In genomic region chr20:58389324-58389967, GRCh38 we compare ENCODE assay signal across 8 cellular contexts. TPM values are rescaled to one million over a fixed set of nuclear protein-coding genes. Genes with fewer than 3 reads are reported as not detected.
DNase-seq lines count a peak whose midpoint lies in the region; ATAC-seq and TF ChIP-seq lines count a peak whose summit lies in the region.

No MANE protein-coding gene starts in this region.

- H3K27ac ChIP-seq in cardiac muscle cell, result peak overlapping the region; percentile 86

- TF ChIP-seq CTCF in cardiac muscle cell (IDR thresholded peaks at IDR 0.05; ENCODE audit: low read depth, low read length), result no peak

- H3K9me3 Mint-ChIP-seq in activated T-helper 1 cell treated with anti-CD3 and anti-CD28 coated beads, Interleukin-12 subunit alpha, Interleukin-12 subunit beta, Interleukin-2, Interleukin-4 antibody, amounts not matched to agents 30 ng/mL and 10 ng/mL and 1 ng/mL, durations not matched to agents 14 hours and 24 hours and 36 hours, result no peaks in the 10 kb centered on the region

- ATAC-seq in GM21825 (IDR thresholded peaks at IDR 0.05; ENCODE audit: unreplicated experiment), result peak; percentile 35

- no peaks in the 10 kb centered on the region for H3K36me3 ChIP-seq in cardiac muscle cell

- H3K27ac Mint-ChIP-seq in activated T-helper 1 cell treated with anti-CD3 and anti-CD28 coated beads, Interleukin-12 subunit alpha, Interleukin-12 subunit beta, Interleukin-2, Interleukin-4 antibody, amounts not matched to agents 30 ng/mL and 10 ng/mL and 1 ng/mL, durations not matched to agents 14 hours and 24 hours and 36 hours, result peak overlapping the region; percentile 96

- H3K9me3 ChIP-seq in cardiac muscle cell (ENCODE audit: low read depth), result no peaks in the 10 kb centered on the region

- DNase-seq in NCI-H446 (lab: John Stamatoyannopoulos, UW) (peak; percentile 9 to 53), NCI-H446 treated with DMSO at 0.1 percent for 48 hours (lab: John Stamatoyannopoulos, UW) (no peak), cardiac muscle cell (ENCODE audit: low read depth in 1 of 2, low spot score in 1 of 2) (peak; percentile 43 to 57), posterior vena cava (ENCODE audit: low spot score) (peak; percentile 85), occipital lobe (lab: John Stamatoyannopoulos, UW) (no peak)
- no peak for DNase-seq in activated T-helper 1 cell treated with anti-CD3 and anti-CD28 coated beads, Interleukin-12 subunit alpha, Interleukin-12 subunit beta, Interleukin-2, Interleukin-4 antibody, amounts not matched to agents 30 ng/mL and 10 ng/mL and 1 ng/mL, durations not matched to agents 14 hours and 24 hours and 36 hours (ENCODE audit: low spot score)

- H3K36me3 Mint-ChIP-seq in activated T-helper 1 cell treated with anti-CD3 and anti-CD28 coated beads, Interleukin-12 subunit alpha, Interleukin-12 subunit beta, Interleukin-2, Interleukin-4 antibody, amounts not matched to agents 30 ng/mL and 10 ng/mL and 1 ng/mL, durations not matched to agents 14 hours and 24 hours and 36 hours (ENCODE audit: low read depth), result peaks cover 27% of the 10 kb centered on the region

- H3K27me3 Mint-ChIP-seq in activated T-helper 1 cell treated with anti-CD3 and anti-CD28 coated beads, Interleukin-12 subunit alpha, Interleukin-12 subunit beta, Interleukin-2, Interleukin-4 antibody, amounts not matched to agents 30 ng/mL and 10 ng/mL and 1 ng/mL, durations not matched to agents 14 hours and 24 hours and 36 hours (ENCODE audit: insufficient read depth), result peaks cover 10% of the 10 kb centered on the region

- H3K4me3 Mint-ChIP-seq in activated T-helper 1 cell treated with anti-CD3 and anti-CD28 coated beads, Interleukin-12 subunit alpha, Interleukin-12 subunit beta, Interleukin-2, Interleukin-4 antibody, amounts not matched to agents 30 ng/mL and 10 ng/mL and 1 ng/mL, durations not matched to agents 14 hours and 24 hours and 36 hours, result peak overlapping the region; percentile 99

- no peaks in the 10 kb centered on the region for H3K27me3 ChIP-seq in cardiac muscle cell

- no peak for TF ChIP-seq EP300 in Ishikawa (IDR thresholded peaks at IDR 0.05; ENCODE audit: borderline replicate concordance)

- intact Hi-C loops in activated T-helper 1 cell treated with anti-CD3 and anti-CD28 coated beads, Interleukin-12 subunit alpha, Interleukin-12 subunit beta, Interleukin-2, Interleukin-4 antibody, amounts not matched to agents 30 ng/mL and 10 ng/mL and 1 ng/mL, durations not matched to agents 14 hours and 24 hours and 36 hours (cut with micrococcal nuclease), result loop anchor here (1.0 to 10.0 kb wide), 8 partner anchors 58 to 995 kb away; partner anchors contain the start of genes NELFCD, PRELID3B, RAB22A and RBM38
- intact Hi-C loops in posterior vena cava (cut with DNase I), result no loop called here

- H3K4me1 Mint-ChIP-seq in activated T-helper 1 cell treated with anti-CD3 and anti-CD28 coated beads, Interleukin-12 subunit alpha, Interleukin-12 subunit beta, Interleukin-2, Interleukin-4 antibody, amounts not matched to agents 30 ng/mL and 10 ng/mL and 1 ng/mL, durations not matched to agents 14 hours and 24 hours and 36 hours (ENCODE audit: low read depth), result peaks cover 44% of the 10 kb centered on the region

- no peak for TF ChIP-seq RAD21 in Ishikawa (IDR thresholded peaks at IDR 0.05; ENCODE audit: low read depth)

- peak overlapping the region; percentile 56 for H3K4me3 ChIP-seq in cardiac muscle cell

- H3K4me1 ChIP-seq in cardiac muscle cell (ENCODE audit: low read depth), result peaks cover 7% of the 10 kb centered on the region

TF ChIP-seq in Ishikawa, 13 proteins besides CTCF, POLR2A, EP300 and RAD21:
- TF ChIP-seq EGR1 (IDR thresholded peaks at IDR 0.05) (no peak), YY1 (IDR thresholded peaks at IDR 0.05; ENCODE audit: low read depth) (peak; percentile 74), FOXM1 (IDR thresholded peaks at IDR 0.05; ENCODE audit: borderline replicate concordance, low read depth) (no peak), TEAD4 (IDR thresholded peaks at IDR 0.05) (no peak), NFIC (IDR thresholded peaks at IDR 0.05) (no peak), ZBTB7A (IDR thresholded peaks at IDR 0.05; ENCODE audit: low read depth) (peak; percentile 92), TAF1 (IDR thresholded peaks at IDR 0.05; ENCODE audit: low read depth) (no peak; the same call in none of the 2 replicates), TCF12 (IDR thresholded peaks at IDR 0.05; ENCODE audit: low read depth) (no peak), REST (IDR thresholded peaks at IDR 0.05; ENCODE audit: low read depth) (no peak), CEBPB (IDR thresholded peaks at IDR 0.05) (no peak), MAX (IDR thresholded peaks at IDR 0.05) (peak; percentile 76), USF1 (IDR thresholded peaks at IDR 0.05) (no peak), CREB1 (IDR thresholded peaks at IDR 0.05; ENCODE audit: low read depth) (no peak)

RNA-seq across cellular contexts. Expression of gene VAPB, which starts 0.4 kb away (rescaled TPM):
- 39.7 and 40.9 TPM in 2 replicates for total RNA-seq in activated T-helper 1 cell treated with anti-CD3 and anti-CD28 coated beads, Interleukin-12 subunit alpha, Interleukin-12 subunit beta, Interleukin-2, Interleukin-4 antibody, amounts not matched to agents 30 ng/mL and 10 ng/mL and 1 ng/mL, durations not matched to agents 14 hours and 24 hours and 36 hours
- total RNA-seq in cardiac muscle cell (9.7 and 10.5 TPM in 2 replicates), posterior vena cava (10 to 100 TPM; 54.6 to 59.0 TPM), occipital lobe (18.2 TPM)
- 54.1 and 55.1 TPM in 2 replicates for polyA plus RNA-seq in cardiac muscle cell

Comparison
In these comparisons a context has a peak if more than half of its experiments do, and no peak if none do; other contexts are left out.
1. DNase-seq: peak in NCI-H446 (2 of 2), cardiac muscle cell (2 of 2) and posterior vena cava (single experiment); none in NCI-H446 treated with DMSO at 0.1 percent for 48 hours (single experiment), activated T-helper 1 cell treated with anti-CD3 and anti-CD28 coated beads, Interleukin-12 subunit alpha, Interleukin-12 subunit beta, Interleukin-2, Interleukin-4 antibody, amounts not matched to agents 30 ng/mL and 10 ng/mL and 1 ng/mL, durations not matched to agents 14 hours and 24 hours and 36 hours (single experiment) and occipital lobe (single experiment).